Comparison of ENCODE assay signal across 10 cellular contexts in the genomic region with DNA sequence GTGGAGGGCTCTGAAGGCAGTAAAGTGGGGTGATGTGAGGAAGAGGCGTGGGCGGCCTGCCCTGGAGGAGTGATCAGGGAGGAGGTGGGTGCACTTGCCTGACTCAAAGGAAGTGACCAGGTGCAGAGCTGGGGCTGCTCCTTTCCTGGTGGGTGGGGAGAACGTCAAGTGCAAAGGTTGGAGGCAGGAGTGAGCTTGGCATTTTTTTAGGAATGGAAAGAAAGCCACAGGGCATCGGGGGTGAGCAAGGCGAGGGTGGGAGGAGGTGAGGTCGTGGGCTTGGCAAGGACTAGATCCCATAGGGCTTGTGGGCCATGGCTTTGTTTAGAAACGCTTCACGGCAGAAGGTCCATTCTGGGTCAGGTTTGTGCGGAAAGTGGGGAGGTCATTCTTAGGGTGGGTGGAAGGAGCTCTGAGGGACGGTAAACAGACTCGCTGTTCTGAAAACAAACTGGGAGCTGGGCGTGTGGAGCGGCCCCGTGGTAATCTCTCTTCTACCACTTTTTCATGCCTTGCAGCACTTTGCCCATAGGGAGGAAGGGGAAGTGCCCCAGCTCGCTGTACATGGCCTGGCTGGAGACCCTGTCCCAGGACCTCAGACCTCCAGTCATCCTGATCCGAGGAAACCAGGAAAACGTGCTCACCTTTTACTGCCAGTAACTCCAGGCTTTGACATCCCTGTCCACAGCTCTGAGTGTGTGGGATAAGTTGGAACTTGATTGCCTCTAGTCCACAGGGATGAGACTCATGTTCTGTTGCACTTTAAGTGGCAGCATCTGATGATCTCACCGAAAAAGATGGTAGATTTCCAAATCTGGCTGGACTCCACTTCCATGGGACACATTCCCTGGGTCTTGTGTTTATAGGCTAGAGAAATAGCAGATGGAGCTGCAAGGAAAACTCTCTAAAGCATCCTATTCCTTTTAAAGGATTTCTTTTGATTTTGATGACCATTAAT. TPM values are rescaled to one million over a fixed set of nuclear protein-coding genes. Genes with fewer than 3 reads are reported as not detected.
DNase-seq lines count a peak whose midpoint lies in the region; ATAC-seq and TF ChIP-seq lines count a peak whose summit lies in the region.
"Had no signal": no experiment of that assay in that cellular context is flagged by ENCODE, and none has a peak within 500 bp of the region (broad histone marks: within the 10 kb centered on the region; RNA-seq: fewer than 3 reads in every experiment).

No MANE protein-coding gene starts in this region.

- TF ChIP-seq CTCF in AG09309 (IDR thresholded peaks at IDR 0.05; ENCODE audit: control insufficient read depth, insufficient read depth, low read depth, low read length, missing control alignments) (no peak), nephron progenitor cell (IDR thresholded peaks at IDR 0.05) (no peak)

- peak; percentile 76 for DNase-seq in AG09309 (ENCODE audit: low read depth)
- DNase-seq in caudate nucleus (lab: John Stamatoyannopoulos, UW) = no peak
- DNase-seq in nephron progenitor cell = no peak
- DNase-seq in DMS114 treated with DMSO at 0.1 percent for 48 hours (lab: John Stamatoyannopoulos, UW; ENCODE audit: unreplicated experiment) = no peak
- DNase-seq in NCI-H69 (lab: John Stamatoyannopoulos, UW) = no peak
- DNase-seq: NCI-H2029 treated with DMSO at 0.1 percent for 48 hours had no signal

- no peaks in the 10 kb centered on the region for H3K36me3 Mint-ChIP-seq in IgD-negative memory B cell
- no peaks in the 10 kb centered on the region for H3K36me3 Mint-ChIP-seq in nephron progenitor cell (ENCODE audit: low read depth)

- peaks cover 47 to 69% (median 69%) of the 10 kb centered on the region in 3 donors for H3K4me1 Mint-ChIP-seq in IgD-negative memory B cell
- H3K4me1 Mint-ChIP-seq in nephron progenitor cell = peaks cover 77% of the 10 kb centered on the region

- H3K27me3 Mint-ChIP-seq in IgD-negative memory B cell = peaks cover 3% of the 10 kb centered on the region
- peaks cover 10% of the 10 kb centered on the region for H3K27me3 Mint-ChIP-seq in nephron progenitor cell (ENCODE audit: low read depth, poor library complexity)

- H3K9me3 Mint-ChIP-seq in IgD-negative memory B cell = no peaks in the 10 kb centered on the region
- H3K9me3 Mint-ChIP-seq in nephron progenitor cell = no peaks in the 10 kb centered on the region

- H3K27ac Mint-ChIP-seq in IgD-negative memory B cell (peak overlapping the region; percentile 63 to 98 (median 91)), nephron progenitor cell (peak overlapping the region; percentile 5)

- H3K4me3 Mint-ChIP-seq in IgD-negative memory B cell (peak overlapping the region; percentile 59 to 93 (median 78)), nephron progenitor cell (peak overlapping the region; percentile 37)

- H3K27ac ChIP-seq in caudate nucleus (ENCODE audit: low read depth, low read length) = peak overlapping the region; percentile 59

- no peak for ATAC-seq in GM21737 (IDR thresholded peaks at IDR 0.05; ENCODE audit: unreplicated experiment)
- ATAC-seq in HG02981 (IDR thresholded peaks at IDR 0.05; ENCODE audit: unreplicated experiment) = no peak

- no peak overlapping the region for H3K4me3 ChIP-seq in AG09309 (ENCODE audit: control insufficient read depth, low read depth, low read length)
- H3K4me3 ChIP-seq: right atrium auricular region had no signal

RNA-seq across cellular contexts. Expression of a gene that starts 18.9 kb away (rescaled TPM):
- 298 TPM for polyA plus RNA-seq in IgD-negative memory B cell

RNA-seq across cellular contexts. Expression of a gene that starts 48.0 kb away (rescaled TPM):
- 1.6 TPM for polyA plus RNA-seq in IgD-negative memory B cell

RNA-seq across cellular contexts. Expression of a gene that starts 48.7 kb away (rescaled TPM):
- 0.79 TPM for polyA plus RNA-seq in IgD-negative memory B cell
